In genomic region chr3:130514671-130515070, GRCh38 we compare ENCODE assay signal across 29 cellular contexts. TPM values are rescaled to one million over a fixed set of nuclear protein-coding genes. Genes with fewer than 3 reads are reported as not detected.
"Had no signal": no experiment of that assay in that cellular context is flagged by ENCODE, and none has a peak within 500 bp of the region (broad histone marks: within the 10 kb centered on the region; RNA-seq: fewer than 3 reads in every experiment).

No MANE protein-coding gene starts in this region.

- H3K36me3 ChIP-seq: adrenal gland, MG63, Peyer's patch had no signal

- H3K9me3 ChIP-seq: adrenal gland, body of pancreas, MG63, Peyer's patch had no signal

- H3K27ac ChIP-seq: adrenal gland, body of pancreas, Peyer's patch had no signal

- DNase-seq: activated CD4-positive, alpha-beta T cell treated with anti-CD3 and anti-CD28 coated beads, Interleukin-2, amount 10 ng/mL, durations not matched to agents 24 days and 14 days; activated CD4-positive, alpha-beta T cell treated with anti-CD3 and anti-CD28 coated beads, Interleukin-2, amount 50 U/mL, for 4 hours; activated CD8-positive, alpha-beta T cell treated with anti-CD3 and anti-CD28 coated beads for 36 hours; activated gamma-delta T cell; activated naive CD4-positive, alpha-beta T cell treated with Interleukin-2 at 50 U/mL for 16 hours; activated naive CD8-positive, alpha-beta T cell treated with anti-CD3 and anti-CD28 coated beads, Interleukin-2, amount 10 ng/mL, durations not matched to agents 7 days and 5 days; activated T-cell treated with anti-CD3 and anti-CD28 coated beads, Interleukin-2, amount 50 U/mL, for 24 hours; adrenal gland; body of pancreas; Karpas-422; KBM-7; MG63; MV-4-11; NCI-H1092; NCI-H1436 treated with DMSO at 0.1 percent for 48 hours; NCI-H1694 treated with DMSO at 0.1 percent for 48 hours; NCI-H2029; NCI-H345; NCI-H524 treated with DMSO at 0.1 percent for 48 hours; NK-92 treated with Interleukin-12 subunit alpha and Interleukin-12 subunit beta, amount 100 ng/mL, for 24 hours; PC-3; Peyer's patch; RPMI8226; SW 1271; T-helper 1 cell; T-helper 2 cell; T-helper 9 cell had no signal

- ATAC-seq: activated CD8-positive, alpha-beta T cell treated with anti-CD3 and anti-CD28 coated beads for 36 hours; body of pancreas; PC-3 had no signal

- H3K4me3 ChIP-seq: adrenal gland, body of pancreas, MG63, Peyer's patch had no signal

- H3K27me3 ChIP-seq: Peyer's patch had no signal

- H3K4me1 ChIP-seq: adrenal gland, Peyer's patch had no signal

RNA-seq across cellular contexts. Expression of gene COL6A6, which starts 2.3 kb away (rescaled TPM):
- total RNA-seq: activated CD4-positive, alpha-beta T cell treated with anti-CD3 and anti-CD28 coated beads, Interleukin-2, amount 10 ng/mL, durations not matched to agents 24 days and 14 days; activated CD8-positive, alpha-beta T cell treated with anti-CD3 and anti-CD28 coated beads for 36 hours; activated naive CD8-positive, alpha-beta T cell treated with anti-CD3 and anti-CD28 coated beads, Interleukin-2, amount 10 ng/mL, durations not matched to agents 7 days and 5 days; activated T-helper 2 cell treated with anti-CD3 and anti-CD28 coated beads, Interferon-gamma antibody, Interleukin-2, Interleukin-4, amounts not matched to agents 10 μg/mL and 5 μg/mL and 100 μg/mL, durations not matched to agents 14 hours and 24 hours and 36 hours; body of pancreas; NCI-H460; PC-3; Peyer's patch had no signal
